25 cellular contexts compared by ENCODE assay signal in the genomic region with DNA sequence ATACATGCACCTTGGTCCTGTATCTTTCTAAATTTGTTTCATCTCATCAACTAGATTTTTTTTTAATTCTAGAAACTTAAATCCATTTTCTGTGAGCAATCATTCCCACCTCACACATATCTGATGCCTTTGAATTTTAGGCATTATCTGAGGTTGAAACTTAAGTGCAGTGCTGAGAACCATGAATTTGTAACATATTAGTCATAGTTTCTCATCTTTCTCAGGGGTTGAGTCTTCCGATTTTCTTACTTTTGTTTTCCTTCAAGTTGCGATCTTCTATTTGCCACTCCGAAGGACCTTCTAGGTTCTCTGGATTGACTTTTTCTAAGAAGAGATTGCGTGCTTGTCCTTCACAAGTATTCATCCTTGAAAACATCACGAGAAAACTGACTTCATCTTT. TPM values are rescaled to one million over a fixed set of nuclear protein-coding genes. Genes with fewer than 3 reads are reported as not detected.
A peak's percentile ranks its signal among the peaks of the same experiment; 100 is the strongest.
DNase-seq lines count a peak whose midpoint lies in the region; ATAC-seq, FAIRE-seq and TF ChIP-seq lines count a peak whose summit lies in the region.
"Had no signal": no experiment of that assay in that cellular context is flagged by ENCODE, and none has a peak within 500 bp of the region (broad histone marks: within the 10 kb centered on the region; RNA-seq: fewer than 3 reads in every experiment).

No MANE protein-coding gene starts in this region.

- H3K36me3 Mint-ChIP-seq in progenitor cell of endocrine pancreas (ENCODE audit: insufficient read depth), result no peaks in the 10 kb centered on the region
- H3K36me3 Mint-ChIP-seq in activated CD8-positive, alpha-beta memory T cell treated with anti-CD3 and anti-CD28 coated beads, Interleukin-2, amount 10 ng/mL, durations not matched to agents 7 days and 5 days, result no peaks in the 10 kb centered on the region
- H3K36me3 Mint-ChIP-seq: CD4-positive, alpha-beta memory T cell; T-cell had no signal

- H3K27me3 Mint-ChIP-seq in progenitor cell of endocrine pancreas, result peaks cover 22% of the 10 kb centered on the region
- peaks cover 8% of the 10 kb centered on the region for H3K27me3 Mint-ChIP-seq in activated CD8-positive, alpha-beta memory T cell treated with anti-CD3 and anti-CD28 coated beads, Interleukin-2, amount 10 ng/mL, durations not matched to agents 7 days and 5 days

- FAIRE-seq in urothelium cell line (lab: Jason Lieb, UNC), result no peak

- no peak overlapping the region for H3K27ac ChIP-seq in left lung
- H3K27ac ChIP-seq: BLaER1 treated with 17β-estradiol and CSF1 and Interleukin-3, amounts not matched to agents 10 nM and 100 nM; HL-60; RWPE1 had no signal

- ATAC-seq in activated CD8-positive, alpha-beta memory T cell treated with anti-CD3 and anti-CD28 coated beads, Interleukin-2, amount 10 ng/mL, durations not matched to agents 7 days and 5 days, result no peak
- ATAC-seq in left lung, result no peak
- ATAC-seq: T-cell had no signal

- no peak overlapping the region for H3K9ac ChIP-seq in adipocyte (ENCODE audit: low read length)
- H3K9ac ChIP-seq: BLaER1 treated with 17β-estradiol and CSF1 and Interleukin-3, amounts not matched to agents 10 nM and 100 nM had no signal

- peak; percentile 55 for DNase-seq in HT1080 (ENCODE audit: low read depth)
- DNase-seq in MG63, result no peak
- peak; percentile 24 for DNase-seq in adipocyte (ENCODE audit: low read depth)
- DNase-seq in progenitor cell of endocrine pancreas (ENCODE audit: low spot score, unreplicated experiment), result no peak
- no peak for DNase-seq in GM19240 (ENCODE audit: insufficient read length, low spot score)
- no peak for DNase-seq in activated CD8-positive, alpha-beta memory T cell treated with anti-CD3 and anti-CD28 coated beads, Interleukin-2, amount 10 ng/mL, durations not matched to agents 7 days and 5 days
- DNase-seq in urothelium cell line (ENCODE audit: low spot score), result no peak
- DNase-seq in left lung, result no peak
- DNase-seq: Caco-2; CD4-positive, alpha-beta memory T cell; DMS 273 treated with DMSO at 0.1 percent for 48 hours; DMS79 treated with DMSO at 0.1 percent for 48 hours; H7; HFFc6; KG1; MM.1S; NCI-H1436 treated with DMSO at 0.1 percent for 48 hours; NCI-H226; NCI-H524 treated with DMSO at 0.1 percent for 48 hours; NCI-H82; T-cell had no signal

- intact Hi-C loops in left lung (cut with DNase I), result no loop called here

- no peak overlapping the region for H3K4me3 Mint-ChIP-seq in progenitor cell of endocrine pancreas (ENCODE audit: low read depth)
- H3K4me3 Mint-ChIP-seq in activated CD8-positive, alpha-beta memory T cell treated with anti-CD3 and anti-CD28 coated beads, Interleukin-2, amount 10 ng/mL, durations not matched to agents 7 days and 5 days, result no peak overlapping the region
- H3K4me3 Mint-ChIP-seq: CD4-positive, alpha-beta memory T cell; HFFc6; T-cell had no signal

- no peaks in the 10 kb centered on the region for H3K9me3 Mint-ChIP-seq in progenitor cell of endocrine pancreas (ENCODE audit: low read depth)
- H3K9me3 Mint-ChIP-seq in activated CD8-positive, alpha-beta memory T cell treated with anti-CD3 and anti-CD28 coated beads, Interleukin-2, amount 10 ng/mL, durations not matched to agents 7 days and 5 days (ENCODE audit: low read depth), result no peaks in the 10 kb centered on the region
- H3K9me3 Mint-ChIP-seq: HFFc6 had no signal

- CTCF ChIA-PET in activated CD8-positive, alpha-beta memory T cell treated with anti-CD3 and anti-CD28 coated beads, Interleukin-2, amount 10 ng/mL, durations not matched to agents 7 days and 5 days (lab: Charles Lee), result no interaction called here

- H3K9me3 ChIP-seq in MG63 (no peaks in the 10 kb centered on the region), adipocyte (ENCODE audit: control insufficient read depth, low read length) (no peaks in the 10 kb centered on the region), left lung (no peaks in the 10 kb centered on the region)
- H3K9me3 ChIP-seq: Caco-2 had no signal

- H3K4me1 ChIP-seq in adipocyte (ENCODE audit: control insufficient read depth, insufficient read depth, low read length), result no peaks in the 10 kb centered on the region
- no peaks in the 10 kb centered on the region for H3K4me1 ChIP-seq in left lung
- H3K4me1 ChIP-seq: Caco-2 had no signal

- no peaks in the 10 kb centered on the region for H3K27me3 ChIP-seq in MG63
- H3K27me3 ChIP-seq in adipocyte (replicated peaks; ENCODE audit: control insufficient read depth, insufficient read depth, low read length), result peaks cover 25% of the 10 kb centered on the region
- H3K27me3 ChIP-seq in left lung, result peaks cover 18 to 23% of the 10 kb centered on the region in 2 donors

- peaks cover 21% of the 10 kb centered on the region for H3K4me1 Mint-ChIP-seq in progenitor cell of endocrine pancreas (ENCODE audit: low read depth)
- no peaks in the 10 kb centered on the region for H3K4me1 Mint-ChIP-seq in activated CD8-positive, alpha-beta memory T cell treated with anti-CD3 and anti-CD28 coated beads, Interleukin-2, amount 10 ng/mL, durations not matched to agents 7 days and 5 days
- H3K4me1 Mint-ChIP-seq: T-cell had no signal

- H3K4me3 ChIP-seq in MG63 (0 out of 2 replicates have a peak overlapping the region, but pooled peaks have one; percentile 16), adipocyte (ENCODE audit: low read length) (no peak overlapping the region), left lung (no peak overlapping the region)
- H3K4me3 ChIP-seq: BLaER1 treated with 17β-estradiol and CSF1 and Interleukin-3, amounts not matched to agents 10 nM and 100 nM had no signal

- H3K36me3 ChIP-seq in MG63, result no peaks in the 10 kb centered on the region
- H3K36me3 ChIP-seq in adipocyte (ENCODE audit: control insufficient read depth, insufficient read depth, low read length, severe bottlenecking), result no peaks in the 10 kb centered on the region
- no peaks in the 10 kb centered on the region for H3K36me3 ChIP-seq in left lung
- H3K36me3 ChIP-seq: BLaER1 treated with 17β-estradiol and CSF1 and Interleukin-3, amounts not matched to agents 10 nM and 100 nM had no signal

- no peak for TF ChIP-seq CTCF in progenitor cell of endocrine pancreas (IDR thresholded peaks at IDR 0.05; ENCODE audit: unreplicated experiment)
- no peak for TF ChIP-seq CTCF in left lung (IDR thresholded peaks at IDR 0.05)

- H3K27ac Mint-ChIP-seq in progenitor cell of endocrine pancreas, result peak overlapping the region; percentile 60
- H3K27ac Mint-ChIP-seq in activated CD8-positive, alpha-beta memory T cell treated with anti-CD3 and anti-CD28 coated beads, Interleukin-2, amount 10 ng/mL, durations not matched to agents 7 days and 5 days, result no peak overlapping the region
- H3K27ac Mint-ChIP-seq: CD4-positive, alpha-beta memory T cell; HFFc6; T-cell had no signal

RNA-seq across cellular contexts. Expression of a gene that starts 3.7 kb away (rescaled TPM):
- not detected in 2 replicates for total RNA-seq in HT1080 (2014; rRNA removed; shearing (Covaris generic))
- not detected in 2 replicates for polyA plus RNA-seq in HT1080 (2015; cell fraction: cytosol; rRNA removed)
- polyA plus RNA-seq in HT1080 (2015; cell fraction: nucleus; rRNA removed), result not detected in 2 replicates
- not detected in 2 replicates for total RNA-seq in MG63 (2014; rRNA removed; shearing (Covaris generic); ENCODE audit: low replicate concordance)
- total RNA-seq in progenitor cell of endocrine pancreas (0.86 and 1.2 TPM in 2 replicates), left lung (not detected)
- not detected for total RNA-seq in activated CD8-positive, alpha-beta memory T cell treated with anti-CD3 and anti-CD28 coated beads, Interleukin-2, amount 10 ng/mL, durations not matched to agents 7 days and 5 days
- total RNA-seq: Caco-2; CD4-positive, alpha-beta memory T cell; HFFc6; HT-29; T-cell had no signal
- polyA plus RNA-seq: CD4-positive, alpha-beta memory T cell had no signal

Comparison
In these comparisons a context has a peak if more than half of its experiments do, and no peak if none do; other contexts are left out.
1. DNase-seq: peak in HT1080 (single experiment) and adipocyte (single experiment); none in MG63 (single experiment), progenitor cell of endocrine pancreas (single experiment), GM19240 (single experiment), activated CD8-positive, alpha-beta memory T cell treated with anti-CD3 and anti-CD28 coated beads, Interleukin-2, amount 10 ng/mL, durations not matched to agents 7 days and 5 days (single experiment), urothelium cell line (single experiment) and left lung (0 of 2).